10 cellular contexts compared by ENCODE assay signal in the genomic region with DNA sequence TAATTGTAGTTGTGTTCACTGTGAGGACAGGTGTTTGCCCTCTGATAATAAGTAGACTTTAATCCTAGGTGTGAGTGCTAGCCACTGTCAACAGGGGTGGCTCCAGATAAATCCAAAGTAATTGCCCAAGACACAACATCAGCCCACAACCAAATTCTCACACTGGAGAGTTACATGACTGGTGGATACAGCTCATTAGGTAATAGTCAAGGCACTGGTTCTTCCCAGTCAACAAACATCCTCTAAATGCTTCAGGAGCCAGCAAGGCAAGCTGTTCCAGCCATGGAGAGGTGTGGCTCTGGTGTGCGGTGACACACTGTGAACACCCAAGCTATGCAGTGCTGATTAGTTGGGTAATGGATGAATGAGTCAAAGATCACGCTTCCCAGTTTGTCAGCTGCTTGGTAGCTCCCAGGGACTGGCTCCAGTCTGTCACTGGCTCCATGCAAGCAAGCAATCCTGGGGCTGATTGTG.
DNase-seq lines count a peak whose midpoint lies in the region; FAIRE-seq and TF ChIP-seq lines count a peak whose summit lies in the region.
"Had no signal": no experiment of that assay in that cellular context is flagged by ENCODE, and none has a peak within 500 bp of the region (broad histone marks: within the 10 kb centered on the region; RNA-seq: fewer than 3 reads in every experiment).

No MANE protein-coding gene starts in this region.

- CTCF ChIA-PET in endothelial cell of umbilical vein (lab: Charles Lee) (interaction anchor here (0.8 to 3.9 kb wide), 5 partner anchors 25 to 115 kb away, joined by 3 to 34 read pairs (median 3); no protein-coding TSS in a partner anchor), GM10248 (lab: Yijun Ruan, JAX) (interaction anchor here (1.0 to 2.1 kb wide), 7 partner anchors 9 to 52 kb away, joined by 3 to 5 read pairs (median 4); no protein-coding TSS in a partner anchor)

- H3K27ac ChIP-seq in endothelial cell of umbilical vein (ENCODE audit: insufficient read depth, low read depth, low read length) = peak overlapping the region; percentile 89

- H3K27me3 ChIP-seq in endothelial cell of umbilical vein (ENCODE audit: control insufficient read depth in 2 of 2, insufficient read depth in 2 of 2, low read length in 2 of 2) = no peaks in the 10 kb centered on the region

- H3K9me3 ChIP-seq in endothelial cell of umbilical vein (replicated peaks; ENCODE audit: control insufficient read depth, insufficient read depth, low read length) = no peaks in the 10 kb centered on the region

- H3K4me2 ChIP-seq in endothelial cell of umbilical vein (ENCODE audit: insufficient read depth, low read length) = peak overlapping the region; percentile 13

- POLR2A ChIA-PET in endothelial cell of umbilical vein (lab: Charles Lee) = interaction anchor here (1.1 kb wide), 1 partner anchor 63 kb away, joined by 3 read pairs; a partner anchor contains a TSS
- POLR2A ChIA-PET in GM10248 (lab: Yijun Ruan, JAX) = interaction anchor here (0.6 kb wide), 1 partner anchor 315 kb away, joined by 3 read pairs; no protein-coding TSS in a partner anchor

- DNase-seq in Caki2 (ENCODE audit: low read depth) = peak; percentile 97
- peak; percentile 83 for DNase-seq in NCI-H2029 (lab: John Stamatoyannopoulos, UW)
- DNase-seq in endothelial cell of umbilical vein (ENCODE audit: low read depth, low spot score) = peak; percentile 49
- peak; percentile 97 for DNase-seq in myocyte (ENCODE audit: low read depth)
- DNase-seq in GM10248 (ENCODE audit: extremely low spot score) = no peak
- no peak for DNase-seq in C1 segment of cervical spinal cord (lab: John Stamatoyannopoulos, UW)
- no peak for DNase-seq in epidermal melanocyte (ENCODE audit: insufficient read length, low spot score)
- DNase-seq in activated CD4-positive, alpha-beta T cell treated with anti-CD3 and anti-CD28 coated beads, Interleukin-2, amount 50 U/mL, for 1 hour = no peak
- DNase-seq: activated CD4-positive, alpha-beta T cell treated with anti-CD3 and anti-CD28 coated beads for 48 hours had no signal

- peak overlapping the region; percentile 71 for H3K9ac ChIP-seq in endothelial cell of umbilical vein (replicated peaks; ENCODE audit: extremely low read depth, insufficient read depth, low read length)

- H4K20me1 ChIP-seq in endothelial cell of umbilical vein (replicated peaks; ENCODE audit: control insufficient read depth, extremely low read depth, insufficient read depth, low read length) = no peaks in the 10 kb centered on the region

- BruUV-seq in endothelial cell of umbilical vein (replicated peaks; lab: Mats Ljungman, UMichigan) = no TSS peak

- no peaks in the 10 kb centered on the region for H3K9me1 ChIP-seq in endothelial cell of umbilical vein (replicated peaks; ENCODE audit: control insufficient read depth, extremely low read depth, insufficient read depth, low read length)

- dilution Hi-C loops in endothelial cell of umbilical vein (cut with MboI; ENCODE audit: extremely low pct_ligation_motif_present, low sequenced_read_pairs) = no loop called here

- H3K79me2 ChIP-seq in endothelial cell of umbilical vein (ENCODE audit: control insufficient read depth, insufficient read depth, low read length) = no peaks in the 10 kb centered on the region

- no peak for TF ChIP-seq POLR2A in endothelial cell of umbilical vein (IDR thresholded peaks at IDR 0.05; ENCODE audit: low read depth, low read length)

- no peaks in the 10 kb centered on the region for H3K36me3 ChIP-seq in endothelial cell of umbilical vein (ENCODE audit: control insufficient read depth in 2 of 2, extremely low read depth in 1 of 2, insufficient read depth in 2 of 2, low read length in 2 of 2)

- H3K4me1 ChIP-seq in endothelial cell of umbilical vein (ENCODE audit: control insufficient read depth, extremely low read depth, insufficient read depth, low read length) = peaks cover 38% of the 10 kb centered on the region

- intact Hi-C loops in endothelial cell of umbilical vein (cut with micrococcal nuclease) = no loop called here

- peak overlapping the region; percentile 52 for H2AFZ ChIP-seq in endothelial cell of umbilical vein (ENCODE audit: low read depth, low read length)

- TF ChIP-seq CTCF in endothelial cell of umbilical vein (IDR thresholded peaks at IDR 0.05; ENCODE audit: extremely low read depth in 1 of 2, insufficient read depth in 1 of 2, low read depth in 1 of 2, low read length in 2 of 2) (no peak), GM10248 (IDR thresholded peaks at IDR 0.05; ENCODE audit: control extremely low read depth, extremely low read depth, low read depth, missing control alignments) (no peak)

- in situ Hi-C loops in Caki2 (cut with HindIII; ENCODE audit: low pct_unique_long_range_greater_than_20kb, low sequenced_read_pairs) = no loop called here

- FAIRE-seq in endothelial cell of umbilical vein (lab: Jason Lieb, UNC) = no peak
- FAIRE-seq: GM12878 had no signal

- H3K4me3 ChIP-seq in endothelial cell of umbilical vein (replicated peaks in 1 of 3; ENCODE audit: insufficient read depth in 1 of 3, low read depth in 1 of 3, low read length in 3 of 3) = no peak overlapping the region
- H3K4me3 ChIP-seq: GM12878 had no signal

TF ChIP-seq in endothelial cell of umbilical vein, 7 proteins besides CTCF, POLR2A, EP300 and RAD21:
- TF ChIP-seq POLR2AphosphoS5 (IDR thresholded peaks at IDR 0.05; ENCODE audit: insufficient read depth, low read depth, low read length) = no peak
- no peak for TF ChIP-seq EZH2 (IDR thresholded peaks at IDR 0.05; ENCODE audit: borderline replicate concordance, low read depth, low read length, severe bottlenecking)
- TF ChIP-seq, protein P1, sequence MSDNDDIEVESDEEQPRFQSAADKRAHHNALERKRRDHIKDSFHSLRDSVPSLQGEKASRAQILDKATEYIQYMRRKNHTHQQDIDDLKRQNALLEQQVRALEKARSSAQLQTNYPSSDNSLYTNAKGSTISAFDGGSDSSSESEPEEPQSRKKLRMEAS (IDR thresholded peaks at IDR 0.05; ENCODE audit: insufficient read depth, insufficient read length) = no peak
- no peak for TF ChIP-seq FOS (IDR thresholded peaks at IDR 0.05; ENCODE audit: borderline replicate concordance, insufficient read depth, low read length)
- no peak for TF ChIP-seq GATA2 (IDR thresholded peaks at IDR 0.05; ENCODE audit: insufficient read depth, insufficient read length, low read depth, low read length)
- no peak for TF ChIP-seq JUN (IDR thresholded peaks at IDR 0.05; ENCODE audit: borderline replicate concordance, insufficient read depth, insufficient read length, low read depth)
- TF ChIP-seq MYC (IDR thresholded peaks at IDR 0.05; ENCODE audit: low read depth, low read length) = no peak
TF ChIP-seq in endothelial cell of umbilical vein: peak in this region for 0.

Comparison
In these comparisons a context has a peak if more than half of its experiments do, and no peak if none do; other contexts are left out.
1. DNase-seq: peak in Caki2 (single experiment), NCI-H2029 (single experiment), endothelial cell of umbilical vein (single experiment) and myocyte (single experiment); none in GM10248 (single experiment), C1 segment of cervical spinal cord (0 of 14), epidermal melanocyte (single experiment) and activated CD4-positive, alpha-beta T cell treated with anti-CD3 and anti-CD28 coated beads, Interleukin-2, amount 50 U/mL, for 1 hour (single experiment).